In genomic region chr3:40309439-40309924, GRCh38 we compare ENCODE assay signal across 8 cellular contexts. TPM values are rescaled to one million over a fixed set of nuclear protein-coding genes. Genes with fewer than 3 reads are reported as not detected.
A peak's percentile ranks its signal among the peaks of the same experiment; 100 is the strongest.
DNase-seq lines count a peak whose midpoint lies in the region; ATAC-seq, FAIRE-seq and TF ChIP-seq lines count a peak whose summit lies in the region.

Gene EIF1B, plus strand, starts transcription at chr3:40309707. Its CDS starts 235 bp downstream, at chr3:40309942.

- WGBS in H1 (ENCODE audit: extremely low coverage in 1 of 2, insufficient coverage in 1 of 2, insufficient read length in 1 of 2, insufficient replicate concordance in 2 of 2, low coverage in 1 of 2, low lambda C conversion rate in 2 of 2, missing lambda C conversion rate in 1 of 2), 2 experiments, result 1% methylated on average over 46 of the region's 49 CpGs; no CpG with 5 or more reads in 1 of the 2 experiments
- under 1% methylated on average over 49 of the region's 49 CpGs for WGBS in mesenchymal stem cell

- CTCF ChIA-PET in H1 (lab: Charles Lee; ENCODE audit: partially characterized antibody), result interaction anchor here (0.6 to 16.5 kb wide), 15 partner anchors 8 to 1108 kb away, joined by 3 to 290 read pairs (median 4); no protein-coding TSS in a partner anchor

- H3K4me1 ChIP-seq in H1 (replicated peaks in 1 of 4; ENCODE audit: control insufficient read depth in 3 of 4, insufficient read depth in 4 of 4, low read length in 3 of 4) (peaks cover 3 to 5% (median 4%) of the 10 kb centered on the region in 4 experiments; a peak in 4 of 7 replicates), mesenchymal stem cell (ENCODE audit: control insufficient read depth, insufficient read depth, low read depth, low read length) (peaks cover 6% of the 10 kb centered on the region)

- peak; percentile 70 for FAIRE-seq in H1 (lab: Jason Lieb, UNC)

- no peaks in the 10 kb centered on the region for H4K20me1 ChIP-seq in H1 (replicated peaks in 1 of 2; ENCODE audit: control insufficient read depth in 1 of 2, insufficient read depth in 2 of 2, low read length in 2 of 2)

- H2BK120ac ChIP-seq in H1 (replicated peaks; ENCODE audit: low read depth, low read length) (no peak within 1 kb of the TSS), mesenchymal stem cell (ENCODE audit: low read depth, low read length) (peak within 1 kb of the TSS; percentile 97)

- H4K5ac ChIP-seq in H1 (ENCODE audit: insufficient read length, low read depth, low read length), result peak within 1 kb of the TSS; percentile 80

- H3K79me1 ChIP-seq in H1 (ENCODE audit: low read depth, low read length) (no peaks in the 10 kb centered on the region), mesenchymal stem cell (replicated peaks; ENCODE audit: low read length, poor library complexity, severe bottlenecking) (peaks cover 4% of the 10 kb centered on the region)

- H3K36me3 ChIP-seq in H1 (ENCODE audit: control insufficient read depth in 2 of 4, insufficient read depth in 4 of 4, low read length in 3 of 4) (peaks cover 4 to 40% (median 16%) of the 10 kb centered on the region in 4 experiments; a peak in 5 of 8 replicates), mesenchymal stem cell (ENCODE audit: control insufficient read depth in 1 of 2, insufficient read depth in 2 of 2, low read depth in 1 of 2, low read length in 2 of 2) (peaks cover 8 to 37% of the 10 kb centered on the region in 2 experiments)

- H3K4me2 ChIP-seq in H1 (ENCODE audit: insufficient read depth in 1 of 2, low read depth in 2 of 2, low read length in 2 of 2) (peak within 1 kb of the TSS; percentile 69 to 84), mesenchymal stem cell (ENCODE audit: low read length, poor library complexity, severe bottlenecking) (peak within 1 kb of the TSS; percentile 71)

- H4K91ac ChIP-seq in H1 (replicated peaks; ENCODE audit: insufficient read length, low read length), result peak within 1 kb of the TSS; percentile 11
- peak within 1 kb of the TSS; percentile 57 for H4K91ac ChIP-seq in mesenchymal stem cell (ENCODE audit: low read length)

- H3K4ac ChIP-seq in H1 (replicated peaks; ENCODE audit: insufficient read length, low read depth, low read length), result no peak within 1 kb of the TSS
- H3K4ac ChIP-seq in mesenchymal stem cell (ENCODE audit: low read depth in 1 of 2, low read length in 2 of 2), result peak within 1 kb of the TSS; percentile 94 to 96

- no peak within 1 kb of the TSS for H2BK20ac ChIP-seq in H1 (ENCODE audit: low read length)

- TF ChIP-seq CTCF in H1 (IDR thresholded peaks at IDR 0.05; ENCODE audit: control extremely low read depth in 1 of 3, insufficient read depth in 1 of 3, low read depth in 1 of 3, low read length in 3 of 3), result peak; percentile 69 to 95 (median 84)

- H3K9ac ChIP-seq in H1 (replicated peaks in 1 of 4; ENCODE audit: extremely low read depth in 1 of 4, low read depth in 3 of 4, low read length in 3 of 4) (peak within 1 kb of the TSS; percentile 94 to 96 (median 94)), mesenchymal stem cell (ENCODE audit: low read length) (peak within 1 kb of the TSS; percentile 99)

- peak within 1 kb of the TSS; percentile 94 for H3K27ac ChIP-seq in H1 (ENCODE audit: low read depth, low read length)
- H3K27ac ChIP-seq in mesenchymal stem cell (ENCODE audit: low read length, poor library complexity, severe bottlenecking), result peak within 1 kb of the TSS; percentile 91

- H2AFZ ChIP-seq in H1 (ENCODE audit: low read length) (peak within 1 kb of the TSS; percentile 87), mesenchymal stem cell (ENCODE audit: low read depth, low read length) (peak within 1 kb of the TSS; percentile 66)

- POLR2A ChIA-PET in H1 (lab: Charles Lee; ENCODE audit: partially characterized antibody), result interaction anchor here (0.6 to 2.2 kb wide), 37 partner anchors 8 to 1407 kb away, joined by 3 to 9 read pairs (median 3); partner anchors contain the start of gene RPL14

- H2BK15ac ChIP-seq in H1 (ENCODE audit: low read length), result no peak within 1 kb of the TSS
- H2BK15ac ChIP-seq in mesenchymal stem cell (ENCODE audit: low read depth, poor library complexity, severe bottlenecking), result peak within 1 kb of the TSS; percentile 96

- no peaks in the 10 kb centered on the region for H3K27me3 ChIP-seq in H1 (replicated peaks in 1 of 4; ENCODE audit: control insufficient read depth in 3 of 4, extremely low read depth in 1 of 4, insufficient read depth in 3 of 4, low read length in 3 of 4)
- no peaks in the 10 kb centered on the region for H3K27me3 ChIP-seq in mesenchymal stem cell (ENCODE audit: control insufficient read depth in 1 of 2, insufficient read depth in 1 of 2, low read length in 2 of 2)

- peak; percentile 74 to 97 for TF ChIP-seq POLR2A in H1 (IDR thresholded peaks at IDR 0.05; ENCODE audit: control extremely low read depth in 1 of 2, low read depth in 2 of 2, low read length in 2 of 2)

- H3K9me3 ChIP-seq in H1 (ENCODE audit: insufficient read depth in 2 of 2, low read depth in 1 of 2, low read length in 1 of 2), result no peaks in the 10 kb centered on the region
- H3K9me3 ChIP-seq in mesenchymal stem cell (ENCODE audit: control insufficient read depth, low read length), result no peaks in the 10 kb centered on the region

- H3K56ac ChIP-seq in H1 (replicated peaks; ENCODE audit: insufficient read length, low read depth, low read length), result peak within 1 kb of the TSS; percentile 51

- peak; percentile 96 for ATAC-seq in GM19468 (IDR thresholded peaks at IDR 0.05; ENCODE audit: extremely low read depth, unreplicated experiment)

- H4K8ac ChIP-seq in H1 (ENCODE audit: extremely low read depth, insufficient read depth, low read length) (peak within 1 kb of the TSS; percentile 98), mesenchymal stem cell (ENCODE audit: low read length) (peak within 1 kb of the TSS; percentile 91)

- H3K18ac ChIP-seq in H1 (ENCODE audit: extremely low read depth, low read length) (peak within 1 kb of the TSS; percentile 73; the same call in 1 of the 2 replicates), mesenchymal stem cell (ENCODE audit: low read depth in 1 of 2, low read length in 2 of 2) (peak within 1 kb of the TSS; percentile 94 to 95)

- H3K14ac ChIP-seq in H1 (ENCODE audit: insufficient read length) (no peak within 1 kb of the TSS), mesenchymal stem cell (ENCODE audit: low read length in 2 of 2) (peak within 1 kb of the TSS; percentile 41 to 87)

- peaks cover 0 to 17% of the 10 kb centered on the region in 2 experiments; a peak in 3 of 4 replicates for H3K79me2 ChIP-seq in H1 (ENCODE audit: control insufficient read depth in 1 of 2, insufficient read depth in 2 of 2, low read length in 2 of 2)

- TF ChIP-seq EP300 in H1 (IDR thresholded peaks at IDR 0.05; ENCODE audit: borderline replicate concordance in 1 of 2, low read depth in 2 of 2, low read length in 2 of 2), result 0 out of 3 replicates have a peak, but pooled peaks of 1 of the 2 experiments have one; percentile 41

- H2BK5ac ChIP-seq in H1 (ENCODE audit: low read depth, low read length) (peak within 1 kb of the TSS; percentile 72), mesenchymal stem cell (ENCODE audit: low read depth, low read length, poor library complexity, severe bottlenecking) (peak within 1 kb of the TSS; percentile 83)

- DNase-seq in COLO829 (ENCODE audit: low spot score), result peak; percentile 97
- DNase-seq in HT-29 (ENCODE audit: low spot score), result peak; percentile 90
- peak; percentile 93 to 99 for DNase-seq in NOMO-1 (lab: John Stamatoyannopoulos, UW; ENCODE audit: unreplicated experiment in 2 of 2)
- peak; percentile 97 to 99 for DNase-seq in activated CD8-positive, alpha-beta memory T cell treated with anti-CD3 and anti-CD28 coated beads for 4 hours (ENCODE audit: low read depth in 2 of 2)
- DNase-seq in H1 (ENCODE audit: low read depth in 1 of 2, low spot score in 2 of 2), result peak; percentile 97 to 98
- DNase-seq in mesenchymal stem cell, result peak; percentile 97
- peak; percentile 96 for DNase-seq in stimulated activated CD8-positive, alpha-beta memory T cell treated with anti-CD3 and anti-CD28 coated beads, Interleukin-15, amount 100 ng/mL, for 24 hours (ENCODE audit: low read depth)

- H3K4me3 ChIP-seq in H1 (ENCODE audit: extremely low read depth in 1 of 4, insufficient read depth in 2 of 4, low read depth in 3 of 4, low read length in 4 of 4) (peak within 1 kb of the TSS; percentile 93 to 98 (median 96)), mesenchymal stem cell (ENCODE audit: insufficient read depth in 1 of 2, low read depth in 1 of 2, low read length in 2 of 2) (peak within 1 kb of the TSS; percentile 85 to 98)

- no peaks in the 10 kb centered on the region for H3K23me2 ChIP-seq in H1 (ENCODE audit: low read depth, low read length)

- H2BK12ac ChIP-seq in H1 (ENCODE audit: low read depth, low read length) (no peak within 1 kb of the TSS), mesenchymal stem cell (ENCODE audit: low read length in 2 of 2) (peak within 1 kb of the TSS in 1 of 2 experiments; percentile 45)

- H3K23ac ChIP-seq in H1 (ENCODE audit: insufficient read length) (no peak within 1 kb of the TSS), mesenchymal stem cell (ENCODE audit: low read length in 2 of 2) (peak within 1 kb of the TSS; percentile 65 to 83)

- no peak within 1 kb of the TSS for H2AK5ac ChIP-seq in H1 (ENCODE audit: low read depth, low read length)
- peak within 1 kb of the TSS; percentile 47 for H2AK5ac ChIP-seq in mesenchymal stem cell (ENCODE audit: low read length, severe bottlenecking)

- TF ChIP-seq RAD21 in H1 (IDR thresholded peaks at IDR 0.05 in 1 of 2, conservative IDR thresholded peaks at IDR 0.05 in 1 of 2; ENCODE audit: low read depth in 2 of 2, low read length in 2 of 2), result peak; percentile 40 to 54

TF ChIP-seq in H1, 55 proteins besides CTCF, POLR2A, EP300 and RAD21 (continues in another document):
- TF ChIP-seq TBP (IDR thresholded peaks at IDR 0.05; ENCODE audit: low read depth, low read length) (peak; percentile 91), CHD1 (IDR thresholded peaks at IDR 0.05; ENCODE audit: low read depth, low read length) (no peak), RXRA (IDR thresholded peaks at IDR 0.05; ENCODE audit: insufficient read depth, low read depth, low read length) (peak; percentile 62; the same call in 1 of the 2 replicates), POU5F1 (IDR thresholded peaks at IDR 0.05; ENCODE audit: low read depth, low read length) (no peak), TAF7 (optimal IDR thresholded peaks at IDR 0.05; ENCODE audit: borderline replicate concordance, low read depth, low read length) (peak; percentile 40), KDM5A (IDR thresholded peaks at IDR 0.05; ENCODE audit: low read length) (no peak)

RNA-seq across cellular contexts. Expression of gene EIF1B, which starts in this region (rescaled TPM):
- total RNA-seq in HT-29 (2014; rRNA removed; shearing (Covaris generic)), result 2.9 and 3.0 TPM in 2 replicates
- total RNA-seq in H1 (2021; fragmentation: NEBNext Ultra II Directional; extraction: Animal tissue kit (Norgen Biotek cat#: 25700)), result 111 and 115 TPM in 2 replicates
- polyA plus RNA-seq in H1 (2011; rRNA removed), result 42.4 and 42.5 TPM in 2 replicates
- polyA plus RNA-seq in H1 (2011; cell fraction: cytosol; rRNA removed), result 34.9 TPM
- polyA plus RNA-seq in H1 (2011; cell fraction: nucleus; rRNA removed), result 32.6 TPM
- polyA plus RNA-seq in H1 (2012, experiment 1 of 2), result 89.6 to 114 TPM (median 91.8 TPM) in 4 replicates
- polyA plus RNA-seq in H1 (2012, experiment 2 of 2), result 124 TPM
- polyA plus RNA-seq in H1 (2013, experiment 1 of 2), result 114 TPM
- 109 TPM for polyA plus RNA-seq in H1 (2013, experiment 2 of 2)
- 6.8 and 7.0 TPM in 2 replicates for polyA minus RNA-seq in H1 (2011; rRNA and poly(A)+ RNA removed)
- polyA minus RNA-seq in H1 (2011; cell fraction: cytosol; rRNA and poly(A)+ RNA removed), result 25.8 TPM
- polyA minus RNA-seq in H1 (2011; cell fraction: nucleus; rRNA and poly(A)+ RNA removed), result 28.0 TPM
- 80.8 TPM for polyA plus RNA-seq in mesenchymal stem cell (2013, experiment 1 of 2)
- 72.8 TPM for polyA plus RNA-seq in mesenchymal stem cell (2013, experiment 2 of 2)

Comparison
In these comparisons a context has a peak if more than half of its experiments do, and no peak if none do; other contexts are left out.
1. Peak in every context shown above with its lines: DNase-seq, ATAC-seq, H3K4me3 ChIP-seq and H3K27ac ChIP-seq.
2. RNA of gene EIF1B (total RNA-seq): 111 to 115 TPM in H1; 2.9 to 3.0 TPM in HT-29; every median in the first group is over 10 times any median in the second.